Comparison of ENCODE assay signal across 14 cellular contexts in genomic region chr5:84403773-84404172, GRCh38. TPM values are rescaled to one million over a fixed set of nuclear protein-coding genes. Genes with fewer than 3 reads are reported as not detected.
DNase-seq lines count a peak whose midpoint lies in the region; ATAC-seq and TF ChIP-seq lines count a peak whose summit lies in the region.
"Had no signal": no experiment of that assay in that cellular context is flagged by ENCODE, and none has a peak within 500 bp of the region (broad histone marks: within the 10 kb centered on the region; RNA-seq: fewer than 3 reads in every experiment).

No MANE protein-coding gene starts in this region.

- no peaks in the 10 kb centered on the region for H3K27me3 Mint-ChIP-seq in activated T-helper 17 cell treated with anti-CD3 and anti-CD28 coated beads, Interleukin-2, amount 50 U/mL, for 72 hours
- H3K27me3 Mint-ChIP-seq: activated CD4-positive, alpha-beta T cell treated with anti-CD3 and anti-CD28 coated beads, Interleukin-2, amount 10 ng/mL, durations not matched to agents 24 days and 14 days; T-cell had no signal

- no peaks in the 10 kb centered on the region for H3K36me3 Mint-ChIP-seq in activated T-helper 17 cell treated with anti-CD3 and anti-CD28 coated beads, Interleukin-2, amount 50 U/mL, for 72 hours (ENCODE audit: low read depth)
- H3K36me3 Mint-ChIP-seq: T-cell had no signal

- H3K4me3 Mint-ChIP-seq in activated T-helper 17 cell treated with anti-CD3 and anti-CD28 coated beads, Interleukin-2, amount 50 U/mL, for 72 hours, result no peak overlapping the region
- H3K4me3 Mint-ChIP-seq: activated CD4-positive, alpha-beta T cell treated with anti-CD3 and anti-CD28 coated beads, Interleukin-2, amount 10 ng/mL, durations not matched to agents 24 days and 14 days; activated T-helper 1 cell treated with anti-CD3 and anti-CD28 coated beads, Interleukin-12 subunit alpha, Interleukin-12 subunit beta, Interleukin-2, Interleukin-4 antibody, amounts not matched to agents 30 ng/mL and 10 ng/mL and 1 ng/mL, durations not matched to agents 14 hours and 24 hours and 36 hours; T-cell had no signal

- DNase-seq in HFF-Myc (ENCODE audit: extremely low read depth, low read depth) (peak; percentile 9), fibroblast of pulmonary artery (ENCODE audit: low read depth) (peak; percentile 80), OCI-M2 (lab: John Stamatoyannopoulos, UW; ENCODE audit: unreplicated experiment) (no peak), iPS-NIHi11 (ENCODE audit: low spot score) (no peak)
- DNase-seq: activated CD4-positive, alpha-beta T cell treated with anti-CD3 and anti-CD28 coated beads, Interleukin-2, amount 10 ng/mL, durations not matched to agents 24 days and 14 days; foreskin melanocyte; Karpas-422; NK-92 treated with Interleukin-12 subunit alpha and Interleukin-12 subunit beta, amount 100 ng/mL, for 24 hours; T-cell had no signal

- H3K4me1 Mint-ChIP-seq in activated T-helper 17 cell treated with anti-CD3 and anti-CD28 coated beads, Interleukin-2, amount 50 U/mL, for 72 hours, result no peaks in the 10 kb centered on the region
- H3K4me1 Mint-ChIP-seq: activated CD4-positive, alpha-beta T cell treated with anti-CD3 and anti-CD28 coated beads, Interleukin-2, amount 10 ng/mL, durations not matched to agents 24 days and 14 days; T-cell had no signal

- TF ChIP-seq CTCF in HFF-Myc (IDR thresholded peaks at IDR 0.05; ENCODE audit: low read depth, low read length, missing control alignments) (no peak), fibroblast of pulmonary artery (IDR thresholded peaks at IDR 0.05; ENCODE audit: low read length, missing control alignments) (no peak)

- H3K27ac Mint-ChIP-seq in activated T-helper 17 cell treated with anti-CD3 and anti-CD28 coated beads, Interleukin-2, amount 50 U/mL, for 72 hours, result no peak overlapping the region
- H3K27ac Mint-ChIP-seq: activated CD4-positive, alpha-beta T cell treated with anti-CD3 and anti-CD28 coated beads, Interleukin-2, amount 10 ng/mL, durations not matched to agents 24 days and 14 days; activated T-helper 1 cell treated with anti-CD3 and anti-CD28 coated beads, Interleukin-12 subunit alpha, Interleukin-12 subunit beta, Interleukin-2, Interleukin-4 antibody, amounts not matched to agents 30 ng/mL and 10 ng/mL and 1 ng/mL, durations not matched to agents 14 hours and 24 hours and 36 hours; T-cell had no signal

- no peak overlapping the region for H3K4me3 ChIP-seq in HFF-Myc (replicated peaks; ENCODE audit: low read depth, low read length)
- H3K4me3 ChIP-seq in fibroblast of pulmonary artery (replicated peaks; ENCODE audit: low read depth, low read length), result no peak overlapping the region
- H3K4me3 ChIP-seq: thoracic aorta had no signal

- ATAC-seq in activated T-helper 17 cell treated with anti-CD3 and anti-CD28 coated beads, Interleukin-2, amount 50 U/mL, for 72 hours (replicated peaks), result peak; percentile 23
- no peak for ATAC-seq in HG02840 (IDR thresholded peaks at IDR 0.05; ENCODE audit: low FRiP score, unreplicated experiment)
- ATAC-seq in GM18870 (IDR thresholded peaks at IDR 0.05; ENCODE audit: unreplicated experiment), result no peak
- ATAC-seq: T-cell had no signal

- no peaks in the 10 kb centered on the region for H3K9me3 Mint-ChIP-seq in activated T-helper 17 cell treated with anti-CD3 and anti-CD28 coated beads, Interleukin-2, amount 50 U/mL, for 72 hours
- H3K9me3 Mint-ChIP-seq: activated CD4-positive, alpha-beta T cell treated with anti-CD3 and anti-CD28 coated beads, Interleukin-2, amount 10 ng/mL, durations not matched to agents 24 days and 14 days; activated T-helper 1 cell treated with anti-CD3 and anti-CD28 coated beads, Interleukin-12 subunit alpha, Interleukin-12 subunit beta, Interleukin-2, Interleukin-4 antibody, amounts not matched to agents 30 ng/mL and 10 ng/mL and 1 ng/mL, durations not matched to agents 14 hours and 24 hours and 36 hours had no signal

RNA-seq across cellular contexts. Expression of gene EDIL3, which starts 19.1 kb away (rescaled TPM):
- not detected for total RNA-seq in activated T-helper 17 cell treated with anti-CD3 and anti-CD28 coated beads, Interleukin-2, amount 50 U/mL, for 72 hours
- total RNA-seq: activated CD4-positive, alpha-beta T cell treated with anti-CD3 and anti-CD28 coated beads, Interleukin-2, amount 10 ng/mL, durations not matched to agents 24 days and 14 days; activated T-helper 1 cell treated with anti-CD3 and anti-CD28 coated beads, Interleukin-12 subunit alpha, Interleukin-12 subunit beta, Interleukin-2, Interleukin-4 antibody, amounts not matched to agents 30 ng/mL and 10 ng/mL and 1 ng/mL, durations not matched to agents 14 hours and 24 hours and 36 hours had no signal

Comparison
In these comparisons a context has a peak if more than half of its experiments do, and no peak if none do; other contexts are left out.
1. DNase-seq: peak in HFF-Myc (single experiment) and fibroblast of pulmonary artery (single experiment); none in OCI-M2 (single experiment) and iPS-NIHi11 (single experiment).